In genomic region chr5:91224969-91225368, GRCh38 we compare ENCODE assay signal across 22 cellular contexts.
DNase-seq lines count a peak whose midpoint lies in the region; ATAC-seq and TF ChIP-seq lines count a peak whose summit lies in the region.
"Had no signal": no experiment of that assay in that cellular context is flagged by ENCODE, and none has a peak within 500 bp of the region (broad histone marks: within the 10 kb centered on the region; RNA-seq: fewer than 3 reads in every experiment).

No MANE protein-coding gene starts in this region.

- ATAC-seq in Right ventricle myocardium superior (ENCODE audit: poor library complexity) = no peak
- ATAC-seq: esophagus mucosa, heart left ventricle, PC-3, Right ventricle myocardium inferior had no signal

- POLR2A ChIA-PET in HEK293 (lab: Yijun Ruan, JAX) = interaction anchor here (1.0 kb wide), 1 partner anchor 158 kb away, joined by 4 read pairs; the partner anchor contains the start of gene ARRDC3

- H3K4me3 ChIP-seq in HEK293 (ENCODE audit: low read depth, low read length) = no peak overlapping the region
- H3K4me3 ChIP-seq: heart left ventricle, lower lobe of right lung, skin epidermis, suprapubic skin had no signal

- H3K27ac ChIP-seq in HEK293 (ENCODE audit: extremely low read depth, low read depth, low read length) (no peak overlapping the region), substantia nigra (ENCODE audit: low read depth, low read length, poor library complexity, severe bottlenecking) (no peak overlapping the region)
- H3K27ac ChIP-seq: 22Rv1, heart left ventricle, lower lobe of right lung, skin epidermis, suprapubic skin had no signal

- DNase-seq in DMS 273 (lab: John Stamatoyannopoulos, UW; ENCODE audit: unreplicated experiment) (peak; percentile 47), DMS 273 treated with DMSO at 0.1 percent for 48 hours (lab: John Stamatoyannopoulos, UW) (no peak), NCI-H345 (lab: John Stamatoyannopoulos, UW) (peak; percentile 22), kidney tubule cell (ENCODE audit: low spot score) (peak; percentile 57), substantia nigra (lab: John Stamatoyannopoulos, UW) (no peak), NCI-H146 treated with DMSO at 0.1 percent for 48 hours (lab: John Stamatoyannopoulos, UW; ENCODE audit: unreplicated experiment) (no peak), Right ventricle myocardium superior (no peak)
- DNase-seq: activated effector memory CD4-positive, alpha-beta T cell treated with Interleukin-2 at 50 U/mL for 16 hours; aorta; caudate nucleus; endodermal cell; H9; heart left ventricle; lower lobe of right lung; NCI-H1436; PC-3 had no signal

- H3K9me3 ChIP-seq in HEK293 (ENCODE audit: control insufficient read depth, insufficient read depth, low read depth, low read length) = no peaks in the 10 kb centered on the region
- H3K9me3 ChIP-seq: lower lobe of right lung, suprapubic skin had no signal

- no peaks in the 10 kb centered on the region for H3K36me3 ChIP-seq in HEK293 (ENCODE audit: control insufficient read depth in 2 of 2, insufficient read depth in 1 of 2, low read length in 2 of 2)
- H3K36me3 ChIP-seq: heart left ventricle, lower lobe of right lung, suprapubic skin had no signal

- CTCF ChIA-PET in HEK293 (lab: Yijun Ruan, JAX) = interaction anchor here (0.6 to 2.7 kb wide), 2 partner anchors 160 to 196 kb away, joined by 4 to 23 read pairs; no protein-coding TSS in a partner anchor

- intact Hi-C loops in Right ventricle myocardium superior (cut with DNase I) = loop anchor here (5.0 kb wide), 2 partner anchors 123 to 157 kb away; partner anchors contain the start of gene ARRDC3

- no peaks in the 10 kb centered on the region; the same call in 1 of the 2 replicates for H3K4me1 ChIP-seq in HEK293 (ENCODE audit: control insufficient read depth, insufficient read depth, low read length)
- H3K4me1 ChIP-seq: suprapubic skin had no signal

- TF ChIP-seq CTCF in HEK293 (tag by site-specific recombination; IDR thresholded peaks at IDR 0.05) = no peak

TF ChIP-seq in HEK293, 187 proteins besides CTCF, POLR2A, EP300 and RAD21:
- TF ChIP-seq ZBTB44 (tag by site-specific recombination; IDR thresholded peaks at IDR 0.05) (0 out of 2 replicates have a peak, but pooled peaks have one; percentile 42), ZNF350 (tag by site-specific recombination; IDR thresholded peaks at IDR 0.05) (peak; percentile 58; the same call in 1 of the 2 replicates), SCRT2 (tag by site-specific recombination; IDR thresholded peaks at IDR 0.05) (0 out of 2 replicates have a peak, but pooled peaks have one; percentile 23), ZNF544 (tag by site-specific recombination; IDR thresholded peaks at IDR 0.05) (0 out of 2 replicates have a peak, but pooled peaks have one; percentile 41), ZNF112 (tag by site-specific recombination; IDR thresholded peaks at IDR 0.05) (0 out of 2 replicates have a peak, but pooled peaks have one; percentile 9), ZNF621 (tag by site-specific recombination; IDR thresholded peaks at IDR 0.05) (no peak), ZIC2 (tag by site-specific recombination; IDR thresholded peaks at IDR 0.05) (no peak), ZNF155 (tag by site-specific recombination; IDR thresholded peaks at IDR 0.05) (no peak), KLF16 (tag by site-specific recombination; IDR thresholded peaks at IDR 0.05) (no peak), ZNF398 (tag by site-specific recombination; IDR thresholded peaks at IDR 0.05) (no peak), ZNF530 (tag by site-specific recombination; IDR thresholded peaks at IDR 0.05; ENCODE audit: low read depth) (no peak), ZNF623 (tag by site-specific recombination; IDR thresholded peaks at IDR 0.05) (no peak), ZNF639 (tag by site-specific recombination; IDR thresholded peaks at IDR 0.05) (no peak), EGR2 (tag by site-specific recombination; IDR thresholded peaks at IDR 0.05; ENCODE audit: low read depth) (no peak), ZNF555 (tag by site-specific recombination; conservative IDR thresholded peaks at IDR 0.05) (no peak), TCF7L2 (IDR thresholded peaks at IDR 0.05; ENCODE audit: borderline replicate concordance, low read depth, low read length) (no peak)
- TF ChIP-seq, protein P1, sequence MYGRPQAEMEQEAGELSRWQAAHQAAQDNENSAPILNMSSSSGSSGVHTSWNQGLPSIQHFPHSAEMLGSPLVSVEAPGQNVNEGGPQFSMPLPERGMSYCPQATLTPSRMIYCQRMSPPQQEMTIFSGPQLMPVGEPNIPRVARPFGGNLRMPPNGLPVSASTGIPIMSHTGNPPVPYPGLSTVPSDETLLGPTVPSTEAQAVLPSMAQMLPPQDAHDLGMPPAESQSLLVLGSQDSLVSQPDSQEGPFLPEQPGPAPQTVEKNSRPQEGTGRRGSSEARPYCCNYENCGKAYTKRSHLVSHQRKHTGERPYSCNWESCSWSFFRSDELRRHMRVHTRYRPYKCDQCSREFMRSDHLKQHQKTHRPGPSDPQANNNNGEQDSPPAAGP (tag by site-specific recombination; IDR thresholded peaks at IDR 0.05) = no peak
- TF ChIP-seq, protein P2, sequence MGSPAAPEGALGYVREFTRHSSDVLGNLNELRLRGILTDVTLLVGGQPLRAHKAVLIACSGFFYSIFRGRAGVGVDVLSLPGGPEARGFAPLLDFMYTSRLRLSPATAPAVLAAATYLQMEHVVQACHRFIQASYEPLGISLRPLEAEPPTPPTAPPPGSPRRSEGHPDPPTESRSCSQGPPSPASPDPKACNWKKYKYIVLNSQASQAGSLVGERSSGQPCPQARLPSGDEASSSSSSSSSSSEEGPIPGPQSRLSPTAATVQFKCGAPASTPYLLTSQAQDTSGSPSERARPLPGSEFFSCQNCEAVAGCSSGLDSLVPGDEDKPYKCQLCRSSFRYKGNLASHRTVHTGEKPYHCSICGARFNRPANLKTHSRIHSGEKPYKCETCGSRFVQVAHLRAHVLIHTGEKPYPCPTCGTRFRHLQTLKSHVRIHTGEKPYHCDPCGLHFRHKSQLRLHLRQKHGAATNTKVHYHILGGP (tag by site-specific recombination; IDR thresholded peaks at IDR 0.05) = 0 out of 2 replicates have a peak, but pooled peaks have one; percentile 12

Comparison
In these comparisons a context has a peak if more than half of its experiments do, and no peak if none do; other contexts are left out.
1. DNase-seq: peak in DMS 273 (single experiment), NCI-H345 (single experiment) and kidney tubule cell (single experiment); none in DMS 273 treated with DMSO at 0.1 percent for 48 hours (single experiment), substantia nigra (0 of 49), NCI-H146 treated with DMSO at 0.1 percent for 48 hours (single experiment) and Right ventricle myocardium superior (single experiment).